Comparison of ENCODE assay signal across 12 cellular contexts in the genomic region with DNA sequence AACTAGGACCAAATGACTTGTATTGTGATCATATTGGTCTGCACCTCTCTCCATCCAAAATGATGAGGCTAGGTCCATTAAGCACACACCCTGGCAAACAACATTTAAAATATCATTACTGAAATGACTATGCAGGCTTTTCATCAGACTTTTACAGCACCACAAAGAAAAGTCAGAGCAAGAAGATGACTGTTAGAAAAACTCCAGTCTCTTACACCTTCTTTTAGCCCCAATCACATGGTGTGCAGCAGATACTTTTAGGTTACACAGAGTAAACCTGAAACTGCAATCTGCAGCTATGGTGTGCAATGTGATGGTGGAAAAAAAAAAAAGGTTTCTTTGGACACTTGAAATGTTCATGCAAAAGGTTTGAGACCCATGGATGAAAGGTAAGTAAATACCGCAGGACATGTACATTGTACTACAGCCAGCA. TPM values are rescaled to one million over a fixed set of nuclear protein-coding genes. Genes with fewer than 3 reads are reported as not detected.
DNase-seq lines count a peak whose midpoint lies in the region; ATAC-seq and TF ChIP-seq lines count a peak whose summit lies in the region.
"Had no signal": no experiment of that assay in that cellular context is flagged by ENCODE, and none has a peak within 500 bp of the region (broad histone marks: within the 10 kb centered on the region; RNA-seq: fewer than 3 reads in every experiment).

No MANE protein-coding gene starts in this region.

- no peaks in the 10 kb centered on the region for H3K27me3 Mint-ChIP-seq in CD8-positive, alpha-beta T cell (ENCODE audit: low read depth)
- H3K27me3 Mint-ChIP-seq: naive B cell had no signal

- POLR2A ChIA-PET in CD8-positive, alpha-beta T cell (lab: Charles Lee): no interaction called here
- POLR2A ChIA-PET in RWPE1 (lab: Yijun Ruan, JAX; ENCODE audit: low non-redundant PET): no interaction called here

- CTCF ChIA-PET in CD8-positive, alpha-beta T cell (lab: Charles Lee): no interaction called here
- CTCF ChIA-PET in RWPE1 (lab: Yijun Ruan, JAX): no interaction called here

- H3K4me1 Mint-ChIP-seq in CD8-positive, alpha-beta T cell (ENCODE audit: low read depth): peaks cover 14% of the 10 kb centered on the region

- no peak for DNase-seq in CD8-positive, alpha-beta T cell
- DNase-seq in NCI-H69 (lab: John Stamatoyannopoulos, UW): peak; percentile 80
- no peak for DNase-seq in colonic mucosa
- DNase-seq in anterior cingulate cortex (lab: John Stamatoyannopoulos, UW): no peak
- DNase-seq in RWPE1 (ENCODE audit: low spot score): no peak
- DNase-seq in SK-N-DZ (ENCODE audit: low spot score): no peak
- DNase-seq: amniotic stem cell, foreskin keratinocyte, naive B cell had no signal

- no peaks in the 10 kb centered on the region for H3K4me1 ChIP-seq in CD8-positive, alpha-beta T cell (ENCODE audit: insufficient read depth, low read length)
- no peaks in the 10 kb centered on the region for H3K4me1 ChIP-seq in colonic mucosa

- no peak overlapping the region for H3K27ac ChIP-seq in CD8-positive, alpha-beta T cell (ENCODE audit: low read depth, low read length)
- H3K27ac ChIP-seq in colonic mucosa (no peak overlapping the region), RWPE1 (no peak overlapping the region)
- H3K27ac ChIP-seq: foreskin keratinocyte had no signal

- H3K9me3 Mint-ChIP-seq in CD8-positive, alpha-beta T cell: no peaks in the 10 kb centered on the region
- H3K9me3 Mint-ChIP-seq: naive B cell had no signal

- no peak overlapping the region for H3K4me3 ChIP-seq in CD8-positive, alpha-beta T cell (ENCODE audit: low read depth, low read length)
- no peak overlapping the region for H3K4me3 ChIP-seq in colonic mucosa
- H3K4me3 ChIP-seq: K562 had no signal

- intact Hi-C loops in CD8-positive, alpha-beta T cell (cut with DNase I, micrococcal nuclease): no loop called here
- intact Hi-C loops in colonic mucosa (cut with DNase I): no loop called here

- no peak overlapping the region for H3K27ac Mint-ChIP-seq in CD8-positive, alpha-beta T cell

- H3K9me3 ChIP-seq in CD8-positive, alpha-beta T cell (ENCODE audit: low read length): no peaks in the 10 kb centered on the region
- no peaks in the 10 kb centered on the region for H3K9me3 ChIP-seq in colonic mucosa

- H3K4me3 Mint-ChIP-seq in CD8-positive, alpha-beta T cell: peak overlapping the region; percentile 23
- H3K4me3 Mint-ChIP-seq: naive B cell had no signal

- no peak for TF ChIP-seq CTCF in CD8-positive, alpha-beta T cell (IDR thresholded peaks at IDR 0.05)
- no peak for TF ChIP-seq CTCF in colonic mucosa (IDR thresholded peaks at IDR 0.05)
- TF ChIP-seq CTCF in RWPE1 (conservative IDR thresholded peaks at IDR 0.05; ENCODE audit: low read depth): no peak

- H3K27me3 ChIP-seq in CD8-positive, alpha-beta T cell (ENCODE audit: insufficient read depth, low read length): no peaks in the 10 kb centered on the region
- H3K27me3 ChIP-seq in colonic mucosa: no peaks in the 10 kb centered on the region
- H3K27me3 ChIP-seq: foreskin keratinocyte had no signal

- no peaks in the 10 kb centered on the region for H3K36me3 Mint-ChIP-seq in CD8-positive, alpha-beta T cell
- H3K36me3 Mint-ChIP-seq: naive B cell had no signal

- H3K36me3 ChIP-seq in CD8-positive, alpha-beta T cell (ENCODE audit: insufficient read depth, low read length): no peaks in the 10 kb centered on the region
- no peaks in the 10 kb centered on the region for H3K36me3 ChIP-seq in colonic mucosa

- H3K9ac ChIP-seq in colonic mucosa (ENCODE audit: low read depth in 2 of 2, low read length in 2 of 2): no peak overlapping the region

- no peak for ATAC-seq in CD8-positive, alpha-beta T cell
- ATAC-seq in GM18909 (IDR thresholded peaks at IDR 0.05; ENCODE audit: poor library complexity, unreplicated experiment): peak; percentile 81
- ATAC-seq in HG02852 (IDR thresholded peaks at IDR 0.05; ENCODE audit: unreplicated experiment): peak; percentile 82
- ATAC-seq: foreskin keratinocyte, K562 had no signal

RNA-seq across cellular contexts. Expression of a gene that starts 5.4 kb away (rescaled TPM):
- 10 to 100 TPM; 17.9 to 18.4 TPM for total RNA-seq in CD8-positive, alpha-beta T cell
- total RNA-seq in colonic mucosa: 10 to 100 TPM; 10.9 to 14.1 TPM
- 14.0 and 17.3 TPM in 2 replicates for polyA plus RNA-seq in SK-N-DZ (2014; cell fraction: cytosol; rRNA removed)
- polyA plus RNA-seq in SK-N-DZ (2014; cell fraction: nucleus; rRNA removed): 56.3 and 80.8 TPM in 2 replicates

RNA-seq across cellular contexts. Expression of a gene that starts 39.5 kb away (rescaled TPM):
- 10 to 100 TPM; 71.4 to 73.0 TPM for total RNA-seq in CD8-positive, alpha-beta T cell
- 100 to 1,000 TPM; 110 to 138 TPM for total RNA-seq in colonic mucosa
- 13.7 and 14.1 TPM in 2 replicates for polyA plus RNA-seq in SK-N-DZ (2014; cell fraction: cytosol; rRNA removed)
- 6.6 and 14.5 TPM in 2 replicates for polyA plus RNA-seq in SK-N-DZ (2014; cell fraction: nucleus; rRNA removed)
